8 cellular contexts compared by ENCODE assay signal in genomic region chr11:64239662-64240466, GRCh38. TPM values are rescaled to one million over a fixed set of nuclear protein-coding genes. Genes with fewer than 3 reads are reported as not detected.
DNase-seq lines count a peak whose midpoint lies in the region; ATAC-seq, FAIRE-seq and TF ChIP-seq lines count a peak whose summit lies in the region.

No MANE protein-coding gene starts in this region.

- peaks cover 34 to 70% of the 10 kb centered on the region in 2 experiments for H3K4me1 ChIP-seq in K562 (replicated peaks in 1 of 2; ENCODE audit: control insufficient read depth in 2 of 2, insufficient read depth in 2 of 2, low read length in 2 of 2)
- peaks cover 69% of the 10 kb centered on the region for H3K4me1 ChIP-seq in mononuclear cell (ENCODE audit: insufficient read depth, low read length)

- in situ Hi-C loops in K562 (cut with MboI), result no loop called here

- H3K9me1 ChIP-seq in K562 (ENCODE audit: control insufficient read depth, insufficient read depth, low read length), result no peaks in the 10 kb centered on the region

- peak; percentile 74 for FAIRE-seq in K562 (lab: Jason Lieb, UNC)

- H3K9ac ChIP-seq in K562 (ENCODE audit: insufficient read depth in 1 of 2, low read depth in 2 of 2, low read length in 2 of 2), result peak overlapping the region; percentile 93 to 94

- whole genome bisulfite sequencing in K562 (ENCODE audit: insufficient coverage, low coverage, missing lambda C conversion rate), result 41% methylated on average over 12 of the region's 12 CpGs

- ATAC-seq in K562, result no peak

- POLR2A ChIA-PET in K562 (lab: Yijun Ruan, JAX), result interaction anchor here (0.7 to 1.6 kb wide), 2 partner anchors 9 to 10 kb away, joined by 3 read pairs; partner anchors contain the start of gene DNAJC4

- DNase-seq in DMS53 (lab: John Stamatoyannopoulos, UW) (peak; percentile 96), DMS53 treated with DMSO at 0.1 percent for 48 hours (lab: John Stamatoyannopoulos, UW; ENCODE audit: unreplicated experiment) (no peak), K562 (ENCODE audit: extremely low read depth in 1 of 4, low spot score in 3 of 4) (peak in 1 of 4 experiments; percentile 64), NCI-H1694 treated with DMSO at 0.1 percent for 48 hours (lab: John Stamatoyannopoulos, UW) (no peak), dermis blood vessel endothelial cell (no peak), OCI-M2 (lab: John Stamatoyannopoulos, UW; ENCODE audit: unreplicated experiment) (no peak)

- intact Hi-C loops in K562 (cut with micrococcal nuclease), result loop anchor here (10.0 kb wide), 1 partner anchor 65 kb away; the partner anchor contains the start of genes CATSPERZ and ESRRA

- TF ChIP-seq EP300 in K562 (IDR thresholded peaks at IDR 0.05; ENCODE audit: low read length), result no peak

- peak overlapping the region; percentile 91 for H3K27ac ChIP-seq in KOPT-K1 (ENCODE audit: low read depth, low read length, poor library complexity, severe bottlenecking)
- peak overlapping the region; percentile 95 for H3K27ac ChIP-seq in K562 (ENCODE audit: extremely low read depth, low read depth, low read length)

- peak overlapping the region; percentile 85 for H3K4me2 ChIP-seq in K562 (ENCODE audit: insufficient read depth, low read length)

- no peak for TF ChIP-seq CTCF in K562 (IDR thresholded peaks at IDR 0.05 in 2 of 3, conservative IDR thresholded peaks at IDR 0.05 in 1 of 3; ENCODE audit: insufficient read depth in 2 of 3, low read depth in 1 of 3, low read length in 3 of 3)

- H3K36me3 ChIP-seq in KOPT-K1 (ENCODE audit: insufficient read depth, low read length) (peaks cover 39% of the 10 kb centered on the region), K562 (ENCODE audit: control insufficient read depth, insufficient read depth, low read length) (peaks cover 67% of the 10 kb centered on the region)

- no peak for TF ChIP-seq RAD21 in K562 (CRISPR knock-in tag; conservative IDR thresholded peaks at IDR 0.05 in 1 of 2, IDR thresholded peaks at IDR 0.05 in 1 of 2)

- H3K27me3 ChIP-seq in K562 (ENCODE audit: control insufficient read depth in 2 of 2, insufficient read depth in 2 of 2, low read length in 2 of 2) (no peaks in the 10 kb centered on the region), mononuclear cell (ENCODE audit: insufficient read depth, low read length) (no peaks in the 10 kb centered on the region)

- no peaks in the 10 kb centered on the region for H3K9me3 ChIP-seq in KOPT-K1 (ENCODE audit: insufficient read depth, low read length, poor library complexity, severe bottlenecking)
- no peaks in the 10 kb centered on the region for H3K9me3 ChIP-seq in K562 (replicated peaks; ENCODE audit: control insufficient read depth, insufficient read depth, low read depth, low read length)
- H3K9me3 ChIP-seq in mononuclear cell (ENCODE audit: low read depth, low read length), result no peaks in the 10 kb centered on the region

- H3K4me3 ChIP-seq in K562 (peak overlapping the region; percentile 99), mononuclear cell (ENCODE audit: low read length) (peak overlapping the region; percentile 71)

- no TSS peak for BruUV-seq in K562 (replicated peaks; lab: Mats Ljungman, UMichigan)

- H2AFZ ChIP-seq in K562 (ENCODE audit: low read depth, low read length), result no peak overlapping the region

- no peak for TF ChIP-seq POLR2A in K562 (conservative IDR thresholded peaks at IDR 0.05)

- H4K20me1 ChIP-seq in K562 (replicated peaks; ENCODE audit: control insufficient read depth, insufficient read depth, low read length), result 0 out of 2 replicates have a peak, but pooled peaks cover 3% of the 10 kb centered on the region

- H3K79me2 ChIP-seq in K562 (ENCODE audit: control insufficient read depth, insufficient read depth, low read length), result peaks cover 57% of the 10 kb centered on the region

- CTCF ChIA-PET in K562 (lab: Yijun Ruan, JAX; ENCODE audit: low intra/inter-chr PET ratio), result no interaction called here

RNA-seq across cellular contexts. Expression of gene FKBP2, which starts 1.0 kb away (rescaled TPM):
- 24.7 and 45.5 TPM in 2 replicates for total RNA-seq in K562 (2011; cell fraction: chromatin; rRNA removed; ENCODE audit: low replicate concordance)
- total RNA-seq in K562 (2011; cell fraction: nucleolus; rRNA removed), result 58.4 and 66.4 TPM in 2 replicates
- 56.3 and 59.5 TPM in 2 replicates for total RNA-seq in K562 (2011; cell fraction: nucleoplasm; rRNA removed)
- total RNA-seq in K562 (2014; rRNA removed) (151 TPM in 2 replicates), K562 (2014; rRNA removed; fragmentation: Illumina TruSeq; extraction: Trizol) (28.0 and 49.2 TPM in 2 replicates), K562 (2015; rRNA removed; fragmentation: Illumina TruSeq; extraction: Trizol) (73.1 and 79.0 TPM in 2 replicates), K562 (2021) (44.5 and 58.1 TPM in 2 replicates), mononuclear cell (8.1 TPM), dermis blood vessel endothelial cell (43.9 and 45.6 TPM in 2 replicates)
- polyA plus RNA-seq in K562 (2011; rRNA removed) (30.8 and 36.6 TPM in 2 replicates), K562 (2014; fragmentation: Illumina TruSeq; extraction: Trizol) (71.7 and 83.5 TPM in 2 replicates), K562 (2014; fragmentation: Nextera tagmentation; extraction: Ambion mirVana) (10 to 100 TPM in 1 of 2 experiments, 1 to 10 TPM in 1; 3.5 to 27.1 TPM), K562 (2014; rRNA removed) (92.2 and 110 TPM in 2 replicates)
- polyA plus RNA-seq in K562 (2011; cell fraction: cytosol; rRNA removed), result 60.1 and 75.2 TPM in 2 replicates
- 52.4 and 56.6 TPM in 2 replicates for polyA plus RNA-seq in K562 (2011; cell fraction: nucleus; rRNA removed)
- polyA plus RNA-seq in K562 (2012), result 115 and 123 TPM in 2 replicates
- polyA minus RNA-seq in K562 (2011; rRNA and poly(A)+ RNA removed), result 10.6 and 16.1 TPM in 2 replicates
- polyA minus RNA-seq in K562 (2011; cell fraction: cytosol; rRNA and poly(A)+ RNA removed), result 33.8 and 40.5 TPM in 2 replicates
- polyA minus RNA-seq in K562 (2011; cell fraction: nucleus; rRNA and poly(A)+ RNA removed), result 7.8 and 14.2 TPM in 2 replicates

RNA-seq across cellular contexts. Expression of gene VEGFB, which starts 5.5 kb away (rescaled TPM):
- 16.1 and 40.0 TPM in 2 replicates for total RNA-seq in K562 (2011; cell fraction: chromatin; rRNA removed; ENCODE audit: low replicate concordance)
- total RNA-seq in K562 (2011; cell fraction: nucleolus; rRNA removed), result 23.4 and 32.0 TPM in 2 replicates
- 31.9 and 33.0 TPM in 2 replicates for total RNA-seq in K562 (2011; cell fraction: nucleoplasm; rRNA removed)
- total RNA-seq in K562 (2014; rRNA removed) (28.2 and 44.3 TPM in 2 replicates), K562 (2014; rRNA removed; fragmentation: Illumina TruSeq; extraction: Trizol) (21.0 and 22.6 TPM in 2 replicates), K562 (2015; rRNA removed; fragmentation: Illumina TruSeq; extraction: Trizol) (25.7 and 28.0 TPM in 2 replicates), K562 (2021) (83.4 and 88.3 TPM in 2 replicates), mononuclear cell (9.1 TPM), dermis blood vessel endothelial cell (20.4 and 23.1 TPM in 2 replicates)
- polyA plus RNA-seq in K562 (2011; rRNA removed) (11.0 and 13.5 TPM in 2 replicates), K562 (2014; fragmentation: Illumina TruSeq; extraction: Trizol) (35.2 and 41.4 TPM in 2 replicates), K562 (2014; fragmentation: Nextera tagmentation; extraction: Ambion mirVana) (10 to 100 TPM; 12.0 to 12.1 TPM), K562 (2014; rRNA removed) (31.8 and 35.8 TPM in 2 replicates)
- 12.1 and 16.0 TPM in 2 replicates for polyA plus RNA-seq in K562 (2011; cell fraction: cytosol; rRNA removed)
- polyA plus RNA-seq in K562 (2011; cell fraction: nucleus; rRNA removed), result 25.1 and 26.2 TPM in 2 replicates
- 97.3 and 181 TPM in 2 replicates for polyA plus RNA-seq in K562 (2012)
- 4.2 and 6.2 TPM in 2 replicates for polyA minus RNA-seq in K562 (2011; rRNA and poly(A)+ RNA removed)
- polyA minus RNA-seq in K562 (2011; cell fraction: cytosol; rRNA and poly(A)+ RNA removed), result 21.2 and 26.0 TPM in 2 replicates
- polyA minus RNA-seq in K562 (2011; cell fraction: nucleus; rRNA and poly(A)+ RNA removed), result 3.2 and 4.9 TPM in 2 replicates

RNA-seq across cellular contexts. Expression of gene PPP1R14B, which starts 6.9 kb away (rescaled TPM):
- 22.4 and 60.4 TPM in 2 replicates for total RNA-seq in K562 (2011; cell fraction: chromatin; rRNA removed; ENCODE audit: low replicate concordance)
- 71.5 and 97.6 TPM in 2 replicates for total RNA-seq in K562 (2011; cell fraction: nucleolus; rRNA removed)
- total RNA-seq in K562 (2011; cell fraction: nucleoplasm; rRNA removed), result 71.8 and 129 TPM in 2 replicates
- total RNA-seq in K562 (2014; rRNA removed) (566 and 592 TPM in 2 replicates), K562 (2014; rRNA removed; fragmentation: Illumina TruSeq; extraction: Trizol) (114 and 162 TPM in 2 replicates), K562 (2015; rRNA removed; fragmentation: Illumina TruSeq; extraction: Trizol) (300 and 321 TPM in 2 replicates), K562 (2021) (391 and 402 TPM in 2 replicates), mononuclear cell (26.4 TPM), dermis blood vessel endothelial cell (238 and 297 TPM in 2 replicates)
- polyA plus RNA-seq in K562 (2011; rRNA removed) (182 and 196 TPM in 2 replicates), K562 (2014; fragmentation: Illumina TruSeq; extraction: Trizol) (212 and 254 TPM in 2 replicates), K562 (2014; fragmentation: Nextera tagmentation; extraction: Ambion mirVana) (10 to 100 TPM in 1 of 2 experiments, 1 to 10 TPM in 1; 7.7 to 17.5 TPM), K562 (2014; rRNA removed) (312 and 380 TPM in 2 replicates)
- polyA plus RNA-seq in K562 (2011; cell fraction: cytosol; rRNA removed), result 198 and 362 TPM in 2 replicates
- 169 and 217 TPM in 2 replicates for polyA plus RNA-seq in K562 (2011; cell fraction: nucleus; rRNA removed)
- 195 and 318 TPM in 2 replicates for polyA plus RNA-seq in K562 (2012)
- polyA minus RNA-seq in K562 (2011; rRNA and poly(A)+ RNA removed), result 33.2 and 49.9 TPM in 2 replicates
- polyA minus RNA-seq in K562 (2011; cell fraction: cytosol; rRNA and poly(A)+ RNA removed), result 84.7 and 86.5 TPM in 2 replicates
- 27.9 and 34.1 TPM in 2 replicates for polyA minus RNA-seq in K562 (2011; cell fraction: nucleus; rRNA and poly(A)+ RNA removed)

RNA-seq across cellular contexts. Expression of gene DNAJC4, which starts 9.5 kb away (rescaled TPM):
- total RNA-seq in K562 (2011; cell fraction: chromatin; rRNA removed; ENCODE audit: low replicate concordance), result 39.7 and 112 TPM in 2 replicates
- total RNA-seq in K562 (2011; cell fraction: nucleolus; rRNA removed), result 78.0 and 98.9 TPM in 2 replicates
- 64.2 and 65.8 TPM in 2 replicates for total RNA-seq in K562 (2011; cell fraction: nucleoplasm; rRNA removed)
- 16.4 and 20.2 TPM in 2 replicates for total RNA-seq in K562 (2014; rRNA removed)
- total RNA-seq in K562 (2014; rRNA removed; fragmentation: Illumina TruSeq; extraction: Trizol), result 6.6 and 11.2 TPM in 2 replicates
- total RNA-seq in K562 (2015; rRNA removed; fragmentation: Illumina TruSeq; extraction: Trizol), result 19.3 and 19.9 TPM in 2 replicates
- 27.6 and 31.8 TPM in 2 replicates for total RNA-seq in K562 (2021)
- 23.9 and 45.1 TPM in 2 replicates for polyA plus RNA-seq in K562 (2011; rRNA removed)
- polyA plus RNA-seq in K562 (2011; cell fraction: cytosol; rRNA removed), result 30.8 and 65.5 TPM in 2 replicates
- polyA plus RNA-seq in K562 (2011; cell fraction: nucleus; rRNA removed), result 110 and 164 TPM in 2 replicates
- polyA plus RNA-seq in K562 (2012), result 34.0 and 79.2 TPM in 2 replicates
- polyA plus RNA-seq in K562 (2014; fragmentation: Illumina TruSeq; extraction: Trizol), result 28.0 and 37.5 TPM in 2 replicates
- 1 to 10 TPM; 4.0 to 4.6 TPM for polyA plus RNA-seq in K562 (2014; fragmentation: Nextera tagmentation; extraction: Ambion mirVana)
- 32.6 and 42.9 TPM in 2 replicates for polyA plus RNA-seq in K562 (2014; rRNA removed)
- 7.1 and 9.0 TPM in 2 replicates for polyA minus RNA-seq in K562 (2011; rRNA and poly(A)+ RNA removed)
- polyA minus RNA-seq in K562 (2011; cell fraction: cytosol; rRNA and poly(A)+ RNA removed), result 12.6 and 23.5 TPM in 2 replicates
- polyA minus RNA-seq in K562 (2011; cell fraction: nucleus; rRNA and poly(A)+ RNA removed), result 15.8 and 16.0 TPM in 2 replicates
- 13.1 TPM for total RNA-seq in mononuclear cell
- 7.0 and 17.4 TPM in 2 replicates for total RNA-seq in dermis blood vessel endothelial cell

RNA-seq across cellular contexts. Expression of gene PLCB3, which starts 11.5 kb away (rescaled TPM):
- total RNA-seq in K562 (2011; cell fraction: chromatin; rRNA removed; ENCODE audit: low replicate concordance), result 41.0 and 132 TPM in 2 replicates
- total RNA-seq in K562 (2011; cell fraction: nucleolus; rRNA removed), result 77.6 and 79.7 TPM in 2 replicates
- total RNA-seq in K562 (2011; cell fraction: nucleoplasm; rRNA removed), result 28.1 and 43.7 TPM in 2 replicates
- total RNA-seq in K562 (2014; rRNA removed), result 33.6 and 42.5 TPM in 2 replicates
- 7.0 and 8.4 TPM in 2 replicates for total RNA-seq in K562 (2014; rRNA removed; fragmentation: Illumina TruSeq; extraction: Trizol)
- 14.6 and 14.9 TPM in 2 replicates for total RNA-seq in K562 (2015; rRNA removed; fragmentation: Illumina TruSeq; extraction: Trizol)
- total RNA-seq in K562 (2021), result 37.1 and 44.8 TPM in 2 replicates
- 11.5 and 18.0 TPM in 2 replicates for polyA plus RNA-seq in K562 (2011; rRNA removed)
- polyA plus RNA-seq in K562 (2011; cell fraction: cytosol; rRNA removed), result 10.3 and 18.2 TPM in 2 replicates
- 77.2 and 104 TPM in 2 replicates for polyA plus RNA-seq in K562 (2011; cell fraction: nucleus; rRNA removed)
- polyA plus RNA-seq in K562 (2012), result 23.9 and 26.4 TPM in 2 replicates
- 16.0 and 23.9 TPM in 2 replicates for polyA plus RNA-seq in K562 (2014; fragmentation: Illumina TruSeq; extraction: Trizol)
- polyA plus RNA-seq in K562 (2014; fragmentation: Nextera tagmentation; extraction: Ambion mirVana), result under 1 TPM; 0.31 to 0.37 TPM
- 24.7 and 27.6 TPM in 2 replicates for polyA plus RNA-seq in K562 (2014; rRNA removed)
- polyA minus RNA-seq in K562 (2011; rRNA and poly(A)+ RNA removed), result 9.7 and 13.1 TPM in 2 replicates
- 19.2 and 19.7 TPM in 2 replicates for polyA minus RNA-seq in K562 (2011; cell fraction: cytosol; rRNA and poly(A)+ RNA removed)
- 20.1 and 25.0 TPM in 2 replicates for polyA minus RNA-seq in K562 (2011; cell fraction: nucleus; rRNA and poly(A)+ RNA removed)
- total RNA-seq in mononuclear cell, result 3.7 TPM
- 37.8 and 54.6 TPM in 2 replicates for total RNA-seq in dermis blood vessel endothelial cell
